ENCODE assay signal across 13 cellular contexts in genomic region chr17:9150407-9151090, GRCh38.
DNase-seq lines count a peak whose midpoint lies in the region; ATAC-seq and TF ChIP-seq lines count a peak whose summit lies in the region.
"Had no signal": no experiment of that assay in that cellular context is flagged by ENCODE, and none has a peak within 500 bp of the region (broad histone marks: within the 10 kb centered on the region; RNA-seq: fewer than 3 reads in every experiment).

No MANE protein-coding gene starts in this region.

- TF ChIP-seq POLR2A in transverse colon (IDR thresholded peaks at IDR 0.05), result no peak

- H3K27me3 ChIP-seq in HUES64 (ENCODE audit: insufficient read depth, low read length), result no peaks in the 10 kb centered on the region
- H3K27me3 ChIP-seq in transverse colon, result no peaks in the 10 kb centered on the region
- H3K27me3 ChIP-seq: upper lobe of left lung had no signal

- H3K4me3 ChIP-seq in HUES64 (ENCODE audit: low read length) (no peak overlapping the region), mucosa of descending colon (no peak overlapping the region), transverse colon (no peak overlapping the region)
- H3K4me3 ChIP-seq: K562, PC-9, upper lobe of left lung had no signal

- H3K4me1 ChIP-seq in HUES64 (ENCODE audit: insufficient read depth, low read length), result 0 out of 2 replicates have a peak, but pooled peaks cover 6% of the 10 kb centered on the region
- no peaks in the 10 kb centered on the region for H3K4me1 ChIP-seq in mucosa of descending colon (ENCODE audit: low read depth)
- peaks cover 4 to 24% (median 5%) of the 10 kb centered on the region in 4 donors for H3K4me1 ChIP-seq in transverse colon

- DNase-seq in ecto neural progenitor cell (ENCODE audit: low spot score) (peak; percentile 77), mucosa of descending colon (peak in 1 of 3 donors; percentile 38), transverse colon (peak; percentile 32), NCI-H2107 (lab: John Stamatoyannopoulos, UW) (no peak), DMS114 treated with DMSO at 0.1 percent for 48 hours (lab: John Stamatoyannopoulos, UW; ENCODE audit: unreplicated experiment) (no peak)
- DNase-seq: NCI-H446, PC-9 had no signal

- intact Hi-C loops in mucosa of descending colon (cut with DNase I, micrococcal nuclease) (no loop called here), transverse colon (cut with DNase I; ENCODE audit: low total_unique reads) (no loop called here)

- ATAC-seq in mucosa of descending colon (peak; percentile 33), HG02610 (IDR thresholded peaks at IDR 0.05; ENCODE audit: unreplicated experiment) (no peak), GM18519 (IDR thresholded peaks at IDR 0.05; ENCODE audit: low FRiP score, unreplicated experiment) (no peak)
- ATAC-seq: K562 had no signal

- no peak overlapping the region for H3K9ac ChIP-seq in HUES64 (ENCODE audit: low read depth, low read length)

- TF ChIP-seq CTCF in mucosa of descending colon (IDR thresholded peaks at IDR 0.05), result no peak
- no peak for TF ChIP-seq CTCF in transverse colon (IDR thresholded peaks at IDR 0.05)

- H3K9me3 ChIP-seq in HUES64 (ENCODE audit: insufficient read depth, low read depth, low read length), result no peaks in the 10 kb centered on the region
- no peaks in the 10 kb centered on the region for H3K9me3 ChIP-seq in mucosa of descending colon
- H3K9me3 ChIP-seq in transverse colon, result no peaks in the 10 kb centered on the region
- H3K9me3 ChIP-seq: upper lobe of left lung had no signal

- H3K36me3 ChIP-seq in HUES64 (ENCODE audit: insufficient read depth, low read length) (no peaks in the 10 kb centered on the region), mucosa of descending colon (ENCODE audit: low read depth) (no peaks in the 10 kb centered on the region), transverse colon (no peaks in the 10 kb centered on the region)
- H3K36me3 ChIP-seq: upper lobe of left lung had no signal

- in situ Hi-C loops in transverse colon (cut with MboI; ENCODE audit: low pct_ligation_motif_present in 1 of 4, low pct_unique_long_range_greater_than_20kb in 1 of 4, low sequenced_read_pairs in 3 of 4), result no loop called here

- no peak for TF ChIP-seq EP300 in transverse colon (IDR thresholded peaks at IDR 0.05; ENCODE audit: low read depth)

- H3K27ac ChIP-seq in HUES64 (ENCODE audit: low read depth, low read length) (0 out of 2 replicates have a peak overlapping the region, but pooled peaks have one; percentile 22), transverse colon (peak overlapping the region; percentile 31 to 55 (median 40))
- H3K27ac ChIP-seq: C4-2B, PC-9, upper lobe of left lung had no signal

- 59% methylated on average over 26 of the region's 26 CpGs for WGBS in HUES64
- WGBS in transverse colon (ENCODE audit: low coverage in 1 of 2), 2 donors, result 54 to 74% methylated on average over 6 to 26 of the region's 26 CpGs

Comparison
In these comparisons a context has a peak if more than half of its experiments do, and no peak if none do; other contexts are left out.
1. DNase-seq: peak in ecto neural progenitor cell (single experiment) and transverse colon (single experiment); none in NCI-H2107 (single experiment) and DMS114 treated with DMSO at 0.1 percent for 48 hours (single experiment).